25 cellular contexts compared by ENCODE assay signal in genomic region chr13:74098077-74098476, GRCh38.
"Had no signal": no experiment of that assay in that cellular context is flagged by ENCODE, and none has a peak within 500 bp of the region (broad histone marks: within the 10 kb centered on the region; RNA-seq: fewer than 3 reads in every experiment).

No MANE protein-coding gene starts in this region.

- H3K9ac ChIP-seq: neural progenitor cell had no signal

- H3K27me3 Mint-ChIP-seq: natural killer cell treated with Interleukin-12 subunit alpha and Interleukin-12 subunit beta and Interleukin-15 and Interleukin-18, amount 100 ng/mL, for 72 hours; progenitor cell of endocrine pancreas; stimulated activated memory B cell treated with anti-CD40 and anti-IgM and Interleukin-4, amounts not matched to agents 10 μg/mL and 1 μg/mL and 100 μg/mL, for 72 hours; stimulated activated naive CD8-positive, alpha-beta T cell treated with anti-CD3 and anti-CD28 coated beads, Interleukin-15, Interleukin-2, amounts not matched to agents 100 ng/mL and 50 ng/mL, for 24 hours had no signal

- H3K27me3 ChIP-seq: dorsolateral prefrontal cortex, heart right ventricle, neural progenitor cell, ovary, spleen, tibial nerve, upper lobe of right lung, vagina had no signal

- H3K27ac ChIP-seq: dorsolateral prefrontal cortex, heart right ventricle, neural progenitor cell, ovary, spleen, tibial nerve, upper lobe of right lung, vagina had no signal

- H3K4me3 Mint-ChIP-seq: natural killer cell treated with Interleukin-12 subunit alpha and Interleukin-12 subunit beta and Interleukin-15 and Interleukin-18, amount 100 ng/mL, for 72 hours; neural progenitor cell; stimulated activated memory B cell treated with anti-CD40 and anti-IgM and Interleukin-4, amounts not matched to agents 10 μg/mL and 1 μg/mL and 100 μg/mL, for 72 hours; stimulated activated naive CD8-positive, alpha-beta T cell treated with anti-CD3 and anti-CD28 coated beads, Interleukin-15, Interleukin-2, amounts not matched to agents 100 ng/mL and 50 ng/mL, for 24 hours had no signal

- H3K9me3 ChIP-seq: ovary, spleen, upper lobe of right lung, vagina had no signal

- FAIRE-seq: endometrium, frontal cortex, keratinocyte had no signal

- ATAC-seq: esophagus mucosa; heart right ventricle; natural killer cell treated with Interleukin-12 subunit alpha and Interleukin-12 subunit beta and Interleukin-15 and Interleukin-18, amount 100 ng/mL, for 72 hours; sciatic nerve; stimulated activated memory B cell treated with anti-CD40 and anti-IgM and Interleukin-4, amounts not matched to agents 10 μg/mL and 1 μg/mL and 100 μg/mL, for 72 hours; upper lobe of right lung had no signal

- H3K27ac Mint-ChIP-seq: neural progenitor cell; progenitor cell of endocrine pancreas; stimulated activated memory B cell treated with anti-CD40 and anti-IgM and Interleukin-4, amounts not matched to agents 10 μg/mL and 1 μg/mL and 100 μg/mL, for 72 hours; stimulated activated naive CD8-positive, alpha-beta T cell treated with anti-CD3 and anti-CD28 coated beads, Interleukin-15, Interleukin-2, amounts not matched to agents 100 ng/mL and 50 ng/mL, for 24 hours had no signal

- DNase-seq: cortex of kidney; dorsolateral prefrontal cortex; effector CD8-positive, alpha-beta T cell; heart right ventricle; hypothalamus; mammary epithelial cell; nucleus accumbens; ovary; spleen; stimulated activated CD4-positive, alpha-beta T cell treated with anti-CD3 and anti-CD28 coated beads, Interleukin-15, amount 100 ng/mL, for 24 hours; stimulated activated CD4-positive, alpha-beta T cell treated with anti-CD3 and anti-CD28 coated beads, Interleukin-1b, Interleukin-23, amount 100 ng/mL, for 48 hours; stimulated activated CD4-positive, alpha-beta T cell treated with anti-CD3 and anti-CD28 coated beads, Interleukin-4, amount 100 ng/mL, for 24 hours; upper lobe of right lung had no signal

- H3K4me1 Mint-ChIP-seq: neural progenitor cell had no signal

- H3K9me3 Mint-ChIP-seq: stimulated activated naive CD8-positive, alpha-beta T cell treated with anti-CD3 and anti-CD28 coated beads, Interleukin-15, Interleukin-2, amounts not matched to agents 100 ng/mL and 50 ng/mL, for 24 hours had no signal

- H3K36me3 ChIP-seq: heart right ventricle, neural progenitor cell, ovary, spleen, tibial nerve, upper lobe of right lung, vagina had no signal

- H3K4me3 ChIP-seq: dorsolateral prefrontal cortex, heart right ventricle, neural progenitor cell, ovary, spleen, tibial nerve, upper lobe of right lung, vagina had no signal

- H3K4me1 ChIP-seq: neural progenitor cell, upper lobe of right lung, vagina had no signal

- H3K36me3 Mint-ChIP-seq: natural killer cell treated with Interleukin-12 subunit alpha and Interleukin-12 subunit beta and Interleukin-15 and Interleukin-18, amount 100 ng/mL, for 72 hours had no signal
